ENCODE assay signal across 19 cellular contexts in the genomic region with DNA sequence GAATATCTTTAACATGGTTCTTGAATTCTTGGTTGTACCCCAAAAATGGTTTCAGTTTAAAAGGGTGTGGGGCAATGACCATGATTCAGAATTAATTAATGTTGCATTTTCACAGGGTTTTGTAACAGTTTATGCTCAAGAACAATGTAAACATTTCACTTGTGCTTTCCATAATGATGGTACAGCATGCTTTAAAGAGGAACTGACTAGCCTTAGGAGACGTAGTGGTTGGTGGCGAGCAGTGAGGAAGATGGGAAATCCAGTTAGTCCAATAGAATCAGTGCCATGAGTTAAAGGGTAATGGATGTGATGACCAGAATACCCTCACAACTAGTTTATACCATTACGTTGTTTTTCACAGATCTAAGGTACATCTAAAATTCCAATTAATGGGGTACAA.
"Had no signal": no experiment of that assay in that cellular context is flagged by ENCODE, and none has a peak within 500 bp of the region (broad histone marks: within the 10 kb centered on the region; RNA-seq: fewer than 3 reads in every experiment).

No MANE protein-coding gene starts in this region.

- H3K27me3 ChIP-seq: gastrocnemius medialis, tibial nerve had no signal

- H3K27me3 Mint-ChIP-seq: activated B cell treated with CpG ODN at 0.5 μM for 24 hours; activated CD4-positive, alpha-beta memory T cell treated with anti-CD3 and anti-CD28 coated beads, Interleukin-2, amount 10 ng/mL, durations not matched to agents 7 days and 5 days; activated CD8-positive, alpha-beta memory T cell treated with anti-CD3 and anti-CD28 coated beads, Interleukin-2, amount 10 ng/mL, durations not matched to agents 7 days and 5 days; activated naive CD8-positive, alpha-beta T cell had no signal

- H3K4me3 ChIP-seq: gastrocnemius medialis, left ventricle myocardium inferior, tibial nerve had no signal

- ATAC-seq: activated CD8-positive, alpha-beta memory T cell treated with anti-CD3 and anti-CD28 coated beads, Interleukin-2, amount 10 ng/mL, durations not matched to agents 7 days and 5 days; gastrocnemius medialis; stimulated activated naive CD8-positive, alpha-beta T cell treated with anti-CD3 and anti-CD28 coated beads, Interleukin-15, Interleukin-2, amounts not matched to agents 100 U/mL and 50 U/mL, for 24 hours had no signal

- H3K27ac Mint-ChIP-seq: activated B cell treated with CpG ODN at 0.5 μM for 24 hours; activated CD4-positive, alpha-beta memory T cell treated with anti-CD3 and anti-CD28 coated beads, Interleukin-2, amount 10 ng/mL, durations not matched to agents 7 days and 5 days; activated CD8-positive, alpha-beta memory T cell treated with anti-CD3 and anti-CD28 coated beads, Interleukin-2, amount 10 ng/mL, durations not matched to agents 7 days and 5 days; activated naive CD8-positive, alpha-beta T cell; nephron progenitor cell had no signal

- H3K36me3 ChIP-seq: gastrocnemius medialis, left ventricle myocardium inferior, tibial nerve had no signal

- DNase-seq: activated B cell treated with CpG ODN at 0.5 μM for 24 hours; activated CD4-positive, alpha-beta memory T cell treated with anti-CD3 and anti-CD28 coated beads, Interleukin-2, amount 10 ng/mL, durations not matched to agents 7 days and 5 days; activated CD4-positive, alpha-beta T cell treated with anti-CD3 and anti-CD28 coated beads for 4 hours; activated CD8-positive, alpha-beta memory T cell treated with anti-CD3 and anti-CD28 coated beads, Interleukin-2, amount 10 ng/mL, durations not matched to agents 7 days and 5 days; effector CD4-positive, alpha-beta T cell; gastrocnemius medialis; head of caudate nucleus; kidney; left ventricle myocardium inferior; mammary epithelial cell; nephron progenitor cell; nucleus accumbens; retina; stimulated activated CD8-positive, alpha-beta memory T cell treated with anti-CD3 and anti-CD28 coated beads, Interleukin-4, amount 100 ng/mL, for 48 hours; stimulated activated naive CD8-positive, alpha-beta T cell treated with anti-CD3 and anti-CD28 coated beads, Interleukin-15, Interleukin-2, amounts not matched to agents 100 U/mL and 50 U/mL, for 24 hours had no signal

- H3K4me1 Mint-ChIP-seq: activated CD4-positive, alpha-beta memory T cell treated with anti-CD3 and anti-CD28 coated beads, Interleukin-2, amount 10 ng/mL, durations not matched to agents 7 days and 5 days; activated CD8-positive, alpha-beta memory T cell treated with anti-CD3 and anti-CD28 coated beads, Interleukin-2, amount 10 ng/mL, durations not matched to agents 7 days and 5 days; nephron progenitor cell had no signal

- H3K27ac ChIP-seq: gastrocnemius medialis, left ventricle myocardium inferior, tibial nerve had no signal

- FAIRE-seq: bronchial epithelial cell, kidney, TTC549 had no signal

- H3K4me3 Mint-ChIP-seq: activated CD4-positive, alpha-beta memory T cell treated with anti-CD3 and anti-CD28 coated beads, Interleukin-2, amount 10 ng/mL, durations not matched to agents 7 days and 5 days; activated CD8-positive, alpha-beta memory T cell treated with anti-CD3 and anti-CD28 coated beads, Interleukin-2, amount 10 ng/mL, durations not matched to agents 7 days and 5 days; activated naive CD8-positive, alpha-beta T cell; nephron progenitor cell had no signal

- H3K4me1 ChIP-seq: gastrocnemius medialis, tibial nerve had no signal
